ENCODE assay signal across 15 cellular contexts in the genomic region with DNA sequence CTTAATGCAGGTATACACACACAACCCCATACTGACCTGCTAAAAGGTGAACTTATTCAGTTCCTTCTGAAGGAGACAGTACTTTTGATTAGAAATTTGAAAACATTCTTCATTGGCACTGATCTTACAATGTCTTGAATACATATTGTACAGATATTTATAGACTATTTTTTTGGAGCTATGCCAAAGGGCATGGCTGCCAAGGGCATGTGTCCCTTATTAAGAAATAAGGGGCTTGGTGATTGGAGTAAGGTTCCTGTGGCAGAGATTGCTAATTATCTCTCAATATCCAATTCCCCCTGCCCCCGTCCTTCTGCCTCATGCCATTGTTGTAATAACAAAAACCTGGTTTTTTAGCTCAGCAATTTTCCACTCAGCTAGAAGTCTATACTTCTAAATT.
DNase-seq lines count a peak whose midpoint lies in the region; ATAC-seq and TF ChIP-seq lines count a peak whose summit lies in the region.
"Had no signal": no experiment of that assay in that cellular context is flagged by ENCODE, and none has a peak within 500 bp of the region (broad histone marks: within the 10 kb centered on the region; RNA-seq: fewer than 3 reads in every experiment).

No MANE protein-coding gene starts in this region.

- POLR2A ChIA-PET in MCF 10A (lab: Yijun Ruan, JAX): interaction anchor here (0.6 to 1.3 kb wide), 2 partner anchors 11 to 48 kb away, joined by 3 read pairs; no protein-coding TSS in a partner anchor
- POLR2A ChIA-PET in CD4-positive, alpha-beta memory T cell (lab: Charles Lee; ENCODE audit: partially characterized antibody): no interaction called here

- TF ChIP-seq CTCF in MCF 10A (IDR thresholded peaks at IDR 0.05; ENCODE audit: unreplicated experiment) (no peak), breast epithelium (IDR thresholded peaks at IDR 0.05) (no peak), left ventricle myocardium inferior (IDR thresholded peaks at IDR 0.05; ENCODE audit: borderline replicate concordance) (no peak)

- H3K9me3 ChIP-seq in breast epithelium (no peaks in the 10 kb centered on the region), left ventricle myocardium inferior (replicated peaks) (peaks cover 7% of the 10 kb centered on the region), right cardiac atrium (ENCODE audit: control insufficient read depth, low read length) (no peaks in the 10 kb centered on the region)
- no peaks in the 10 kb centered on the region for H3K9me3 ChIP-seq in CD4-positive, alpha-beta memory T cell (ENCODE audit: control insufficient read depth in 1 of 2, low read length in 2 of 2)
- H3K9me3 ChIP-seq: Caco-2, HAP-1 had no signal

- H3K4me1 ChIP-seq in breast epithelium (no peaks in the 10 kb centered on the region), left ventricle myocardium inferior (peaks cover 21% of the 10 kb centered on the region), right cardiac atrium (ENCODE audit: control insufficient read depth, insufficient read depth, low read length) (peaks cover 3% of the 10 kb centered on the region)
- H3K4me1 ChIP-seq in CD4-positive, alpha-beta memory T cell (ENCODE audit: insufficient read depth, low read length): peaks cover 13% of the 10 kb centered on the region
- H3K4me1 ChIP-seq: Caco-2, HAP-1 had no signal

- 96% methylated on average over 1 of the region's 1 CpG for WGBS in right cardiac atrium

- H3K9me3 Mint-ChIP-seq in MCF 10A (ENCODE audit: unreplicated experiment): peaks cover 7% of the 10 kb centered on the region
- H3K9me3 Mint-ChIP-seq in CD4-positive, alpha-beta memory T cell: peaks cover 0 to 1% (median 0%) of the 10 kb centered on the region in 8 donors
- H3K9me3 Mint-ChIP-seq: CD8-positive, alpha-beta T cell; HFFc6 had no signal

- H3K36me3 Mint-ChIP-seq in MCF 10A (ENCODE audit: insufficient read depth, unreplicated experiment): peaks cover 12% of the 10 kb centered on the region
- H3K36me3 Mint-ChIP-seq in CD4-positive, alpha-beta memory T cell: peaks cover 8 to 41% of the 10 kb centered on the region in 2 donors

- no peak overlapping the region for H3K27ac Mint-ChIP-seq in MCF 10A (ENCODE audit: low read depth, unreplicated experiment)
- no peak overlapping the region for H3K27ac Mint-ChIP-seq in CD4-positive, alpha-beta memory T cell
- H3K27ac Mint-ChIP-seq: CD8-positive, alpha-beta T cell; HFFc6 had no signal

- H3K4me3 Mint-ChIP-seq in MCF 10A (ENCODE audit: unreplicated experiment): no peak overlapping the region
- no peak overlapping the region for H3K4me3 Mint-ChIP-seq in CD4-positive, alpha-beta memory T cell
- H3K4me3 Mint-ChIP-seq: CD8-positive, alpha-beta T cell; HFFc6 had no signal

- BruUV-seq in MCF 10A (replicated peaks; lab: Mats Ljungman, UMichigan): no TSS peak

- H3K27me3 Mint-ChIP-seq in MCF 10A (ENCODE audit: insufficient read depth, unreplicated experiment): no peaks in the 10 kb centered on the region
- H3K27me3 Mint-ChIP-seq in CD4-positive, alpha-beta memory T cell: no peaks in the 10 kb centered on the region

- intact Hi-C loops in MCF 10A (cut with micrococcal nuclease) (no loop called here), breast epithelium (cut with DNase I; ENCODE audit: low total_unique reads) (no loop called here), left ventricle myocardium inferior (cut with micrococcal nuclease) (no loop called here), right cardiac atrium (cut with DNase I) (no loop called here)
- intact Hi-C loops in CD4-positive, alpha-beta memory T cell (cut with micrococcal nuclease): no loop called here

- DNase-seq in MCF 10A (ENCODE audit: unreplicated experiment): peak; percentile 7
- DNase-seq in breast epithelium (ENCODE audit: low spot score in 2 of 2): no peak
- no peak for DNase-seq in left ventricle myocardium inferior
- no peak for DNase-seq in right cardiac atrium
- DNase-seq in NCI-H446 treated with DMSO at 0.1 percent for 48 hours (lab: John Stamatoyannopoulos, UW): peak; percentile 3
- DNase-seq in fibroblast of gingiva (ENCODE audit: low read depth): peak; percentile 7
- no peak for DNase-seq in CD4-positive, alpha-beta memory T cell
- DNase-seq: C1 segment of cervical spinal cord; Caco-2; CD8-positive, alpha-beta T cell; DMS153; DND-41; GOT3; HFFc6 had no signal

- ATAC-seq in right cardiac atrium: no peak
- ATAC-seq: CD8-positive, alpha-beta T cell had no signal

- H3K4me3 ChIP-seq in breast epithelium (no peak overlapping the region), left ventricle myocardium inferior (no peak overlapping the region), right cardiac atrium (ENCODE audit: low read length) (no peak overlapping the region)
- H3K4me3 ChIP-seq in CD4-positive, alpha-beta memory T cell (ENCODE audit: low read length in 2 of 2): no peak overlapping the region
- H3K4me3 ChIP-seq: HAP-1 had no signal

- H3K27me3 ChIP-seq in breast epithelium (no peaks in the 10 kb centered on the region), left ventricle myocardium inferior (ENCODE audit: low read depth) (no peaks in the 10 kb centered on the region), right cardiac atrium (ENCODE audit: control insufficient read depth, insufficient read depth) (no peaks in the 10 kb centered on the region)
- H3K27me3 ChIP-seq in CD4-positive, alpha-beta memory T cell (ENCODE audit: insufficient read depth, low read length): no peaks in the 10 kb centered on the region

- TF ChIP-seq POLR2A in breast epithelium (IDR thresholded peaks at IDR 0.05): no peak

- CTCF ChIA-PET in MCF 10A (lab: Yijun Ruan, JAX): no interaction called here
- CTCF ChIA-PET in CD4-positive, alpha-beta memory T cell (lab: Charles Lee; ENCODE audit: partially characterized antibody): no interaction called here

- H3K4me1 Mint-ChIP-seq in MCF 10A (ENCODE audit: insufficient read depth, unreplicated experiment): no peaks in the 10 kb centered on the region
- peaks cover 15 to 28% (median 20%) of the 10 kb centered on the region in 4 donors for H3K4me1 Mint-ChIP-seq in CD4-positive, alpha-beta memory T cell

- H3K36me3 ChIP-seq in breast epithelium (no peaks in the 10 kb centered on the region), left ventricle myocardium inferior (no peaks in the 10 kb centered on the region)
- H3K36me3 ChIP-seq in CD4-positive, alpha-beta memory T cell (ENCODE audit: insufficient read depth, low read length): no peaks in the 10 kb centered on the region
- H3K36me3 ChIP-seq: HAP-1 had no signal

- H3K27ac ChIP-seq in breast epithelium (no peak overlapping the region), left ventricle myocardium inferior (replicated peaks) (peak overlapping the region; percentile 52), right cardiac atrium (ENCODE audit: low read length) (no peak overlapping the region)
- no peak overlapping the region for H3K27ac ChIP-seq in CD4-positive, alpha-beta memory T cell (ENCODE audit: low read depth, low read length)

Comparison
In these comparisons a context has a peak if more than half of its experiments do, and no peak if none do; other contexts are left out.
1. DNase-seq: peak in MCF 10A (single experiment), NCI-H446 treated with DMSO at 0.1 percent for 48 hours (single experiment) and fibroblast of gingiva (single experiment); none in breast epithelium (0 of 2), left ventricle myocardium inferior (single experiment), right cardiac atrium (0 of 3) and CD4-positive, alpha-beta memory T cell (0 of 5).